Comparison of ENCODE assay signal across 22 cellular contexts in the genomic region with DNA sequence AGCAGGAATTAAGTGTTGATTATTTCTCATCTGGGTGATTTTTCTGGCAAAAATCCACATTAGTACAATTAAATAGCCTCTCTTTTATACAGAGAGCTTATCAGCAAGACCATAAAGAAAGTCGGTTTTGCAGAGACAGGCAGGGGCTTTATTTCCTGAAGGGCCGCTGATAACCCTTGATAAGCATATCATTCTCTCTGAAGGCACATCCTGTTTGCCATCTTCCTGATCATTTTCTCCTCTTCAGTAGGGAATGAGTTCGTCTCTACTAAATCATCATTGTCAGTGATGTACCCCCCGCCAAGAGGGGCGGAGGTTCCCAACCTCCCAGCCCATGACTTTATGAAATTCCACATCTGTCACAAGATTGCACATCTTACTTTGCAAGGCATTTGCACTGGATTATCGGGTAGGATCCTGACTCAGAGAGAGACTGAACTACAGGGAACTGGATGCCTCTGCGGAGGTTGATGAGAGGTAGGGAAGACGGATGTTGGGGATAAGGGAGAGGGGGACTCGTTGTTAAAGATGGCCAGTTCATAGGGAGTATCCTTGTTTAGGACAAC.
"Had no signal": no experiment of that assay in that cellular context is flagged by ENCODE, and none has a peak within 500 bp of the region (broad histone marks: within the 10 kb centered on the region; RNA-seq: fewer than 3 reads in every experiment).

No MANE protein-coding gene starts in this region.

- H3K4me1 ChIP-seq: breast epithelium, left lung, prostate gland, right lobe of liver, stomach, testis, upper lobe of left lung had no signal

- H3K4me1 Mint-ChIP-seq: activated naive CD8-positive, alpha-beta T cell treated with anti-CD3 and anti-CD28 coated beads, Interleukin-2, amount 10 ng/mL, durations not matched to agents 7 days and 5 days; naive thymus-derived CD8-positive, alpha-beta T cell had no signal

- H3K4me3 Mint-ChIP-seq: activated naive CD8-positive, alpha-beta T cell treated with anti-CD3 and anti-CD28 coated beads, Interleukin-2, amount 10 ng/mL, durations not matched to agents 7 days and 5 days; endodermal cell; naive thymus-derived CD8-positive, alpha-beta T cell had no signal

- FAIRE-seq: keratinocyte had no signal

- H3K36me3 Mint-ChIP-seq: activated naive CD8-positive, alpha-beta T cell treated with anti-CD3 and anti-CD28 coated beads, Interleukin-2, amount 10 ng/mL, durations not matched to agents 7 days and 5 days had no signal

- H3K4me3 ChIP-seq: breast epithelium, dorsolateral prefrontal cortex, left lung, mucosa of descending colon, prostate gland, right lobe of liver, stomach, testis, upper lobe of left lung had no signal

- H3K27ac Mint-ChIP-seq: activated naive CD8-positive, alpha-beta T cell treated with anti-CD3 and anti-CD28 coated beads, Interleukin-2, amount 10 ng/mL, durations not matched to agents 7 days and 5 days; endodermal cell; naive thymus-derived CD8-positive, alpha-beta T cell had no signal

- DNase-seq: activated naive CD4-positive, alpha-beta T cell; activated naive CD8-positive, alpha-beta T cell treated with anti-CD3 and anti-CD28 coated beads, Interleukin-2, amount 10 ng/mL, durations not matched to agents 7 days and 5 days; activated T-cell treated with anti-CD3 and anti-CD28 coated beads for 4 hours; aorta; dorsolateral prefrontal cortex; endodermal cell; hippocampal formation; left lung; mammary epithelial cell; mucosa of descending colon; naive thymus-derived CD8-positive, alpha-beta T cell; occipital lobe; right lobe of liver; stimulated activated CD4-positive, alpha-beta T cell treated with anti-CD3 and anti-CD28 coated beads, Interleukin-1b, Interleukin-23, amount 100 ng/mL, for 48 hours; stomach; T-helper 2 cell; testis; upper lobe of left lung had no signal

- ATAC-seq: activated CD4-positive, CD25-positive, alpha-beta regulatory T cell treated with anti-CD3 and anti-CD28 coated beads, Interleukin-2, amount 50 U/mL, for 24 hours; left lung; mucosa of descending colon; naive thymus-derived CD8-positive, alpha-beta T cell; right lobe of liver had no signal

- H3K9me3 Mint-ChIP-seq: activated naive CD8-positive, alpha-beta T cell treated with anti-CD3 and anti-CD28 coated beads, Interleukin-2, amount 10 ng/mL, durations not matched to agents 7 days and 5 days had no signal

- H3K27me3 ChIP-seq: dorsolateral prefrontal cortex, right lobe of liver, testis, upper lobe of left lung had no signal

- H3K9me3 ChIP-seq: left lung, mucosa of descending colon, prostate gland, right lobe of liver, testis, upper lobe of left lung had no signal

- H3K27ac ChIP-seq: breast epithelium, dorsolateral prefrontal cortex, left lung, prostate gland, right lobe of liver, stomach, testis, upper lobe of left lung had no signal

- H3K36me3 ChIP-seq: breast epithelium, left lung, prostate gland, right lobe of liver, stomach, upper lobe of left lung had no signal
